In genomic region chr7:50793947-50794570, GRCh38 we compare ENCODE assay signal across 8 cellular contexts. TPM values are rescaled to one million over a fixed set of nuclear protein-coding genes. Genes with fewer than 3 reads are reported as not detected.
DNase-seq lines count a peak whose midpoint lies in the region; ATAC-seq and TF ChIP-seq lines count a peak whose summit lies in the region.

No MANE protein-coding gene starts in this region.

- peak overlapping the region in 20 of 59 donors; percentile 6 to 72 (median 44) for H3K27ac ChIP-seq in dorsolateral prefrontal cortex
- peak overlapping the region; percentile 64 for H3K27ac ChIP-seq in upper lobe of right lung

- H3K27me3 ChIP-seq in dorsolateral prefrontal cortex = peaks cover 0 to 43% (median 19%) of the 10 kb centered on the region in 45 donors
- H3K27me3 ChIP-seq in upper lobe of right lung = no peaks in the 10 kb centered on the region

- no peak overlapping the region for H3K27ac Mint-ChIP-seq in activated T-cell treated with anti-CD3 and anti-CD28 coated beads, Interleukin-2, amount 50 U/mL, for 24 hours
- H3K27ac Mint-ChIP-seq in mesothelial cell of epicardium = peak overlapping the region; percentile 18

- no peak for DNase-seq in activated T-cell treated with anti-CD3 and anti-CD28 coated beads, Interleukin-2, amount 50 U/mL, for 24 hours
- DNase-seq in activated T-cell treated with anti-CD3 and anti-CD28 coated beads for 4 hours (no peak), dorsolateral prefrontal cortex (no peak), mesothelial cell of epicardium (ENCODE audit: low spot score in 2 of 2, unreplicated experiment in 2 of 2) (no peak), upper lobe of right lung (no peak), NCI-H1436 (lab: John Stamatoyannopoulos, UW) (no peak)
- DNase-seq in stimulated activated CD4-positive, alpha-beta T cell treated with anti-CD3 and anti-CD28 coated beads, Interleukin-4, amount 100 ng/mL, for 4 hours = no peak

- TF ChIP-seq CTCF in dorsolateral prefrontal cortex (IDR thresholded peaks at IDR 0.05 in 54 of 56, conservative IDR thresholded peaks at IDR 0.05 in 2 of 56; ENCODE audit: low read depth in 1 of 56, partially characterized antibody in 56 of 56) (no peak), mesothelial cell of epicardium (IDR thresholded peaks at IDR 0.05; ENCODE audit: unreplicated experiment) (no peak), upper lobe of right lung (IDR thresholded peaks at IDR 0.05) (no peak)

- H3K4me3 ChIP-seq in dorsolateral prefrontal cortex = peak overlapping the region in 57 of 59 donors; percentile 7 to 73 (median 52)
- peak overlapping the region; percentile 64 for H3K4me3 ChIP-seq in upper lobe of right lung

- H3K27me3 Mint-ChIP-seq in activated T-cell treated with anti-CD3 and anti-CD28 coated beads, Interleukin-2, amount 50 U/mL, for 24 hours = peaks cover 53% of the 10 kb centered on the region
- H3K27me3 Mint-ChIP-seq in mesothelial cell of epicardium (ENCODE audit: low read depth) = peaks cover 42% of the 10 kb centered on the region

- H3K9me3 ChIP-seq in upper lobe of right lung = no peaks in the 10 kb centered on the region

- peaks cover 6% of the 10 kb centered on the region for H3K9me3 Mint-ChIP-seq in activated T-cell treated with anti-CD3 and anti-CD28 coated beads, Interleukin-2, amount 50 U/mL, for 24 hours
- peaks cover 8% of the 10 kb centered on the region for H3K9me3 Mint-ChIP-seq in mesothelial cell of epicardium

- H3K4me1 Mint-ChIP-seq in activated T-cell treated with anti-CD3 and anti-CD28 coated beads, Interleukin-2, amount 50 U/mL, for 24 hours (ENCODE audit: low read depth) = peaks cover 14% of the 10 kb centered on the region
- peaks cover 21% of the 10 kb centered on the region for H3K4me1 Mint-ChIP-seq in mesothelial cell of epicardium

- H3K4me1 ChIP-seq in upper lobe of right lung = peaks cover 20% of the 10 kb centered on the region

- no peak for ATAC-seq in upper lobe of right lung
- no peak for ATAC-seq in HG03565 (IDR thresholded peaks at IDR 0.05; ENCODE audit: unreplicated experiment)

- H3K4me3 Mint-ChIP-seq in activated T-cell treated with anti-CD3 and anti-CD28 coated beads, Interleukin-2, amount 50 U/mL, for 24 hours = peak overlapping the region; percentile 66
- H3K4me3 Mint-ChIP-seq in mesothelial cell of epicardium = peak overlapping the region; percentile 65

- H3K36me3 ChIP-seq in upper lobe of right lung = no peaks in the 10 kb centered on the region

- intact Hi-C loops in dorsolateral prefrontal cortex (cut with DNase I) (loop anchor here in 1 of 2 donors (5.0 to 10.0 kb wide), 3 partner anchors 102 to 571 kb away; no protein-coding TSS in a partner anchor), upper lobe of right lung (cut with DNase I) (no loop called here)

- no peaks in the 10 kb centered on the region for H3K36me3 Mint-ChIP-seq in activated T-cell treated with anti-CD3 and anti-CD28 coated beads, Interleukin-2, amount 50 U/mL, for 24 hours (ENCODE audit: low read depth)
- H3K36me3 Mint-ChIP-seq in mesothelial cell of epicardium = peaks cover 3% of the 10 kb centered on the region

RNA-seq across cellular contexts. Expression of gene GRB10, which starts 11.4 kb away (rescaled TPM):
- total RNA-seq in dorsolateral prefrontal cortex (100 to 1,000 TPM in 97 of 120 experiments, 10 to 100 TPM in 23; 74.7 to 208 (median 113) TPM), mesothelial cell of epicardium (52.4 to 59.2 TPM (median 56.1 TPM) in 3 replicates), upper lobe of right lung (58.6 TPM)
